ENCODE assay signal across 18 cellular contexts in the genomic region with DNA sequence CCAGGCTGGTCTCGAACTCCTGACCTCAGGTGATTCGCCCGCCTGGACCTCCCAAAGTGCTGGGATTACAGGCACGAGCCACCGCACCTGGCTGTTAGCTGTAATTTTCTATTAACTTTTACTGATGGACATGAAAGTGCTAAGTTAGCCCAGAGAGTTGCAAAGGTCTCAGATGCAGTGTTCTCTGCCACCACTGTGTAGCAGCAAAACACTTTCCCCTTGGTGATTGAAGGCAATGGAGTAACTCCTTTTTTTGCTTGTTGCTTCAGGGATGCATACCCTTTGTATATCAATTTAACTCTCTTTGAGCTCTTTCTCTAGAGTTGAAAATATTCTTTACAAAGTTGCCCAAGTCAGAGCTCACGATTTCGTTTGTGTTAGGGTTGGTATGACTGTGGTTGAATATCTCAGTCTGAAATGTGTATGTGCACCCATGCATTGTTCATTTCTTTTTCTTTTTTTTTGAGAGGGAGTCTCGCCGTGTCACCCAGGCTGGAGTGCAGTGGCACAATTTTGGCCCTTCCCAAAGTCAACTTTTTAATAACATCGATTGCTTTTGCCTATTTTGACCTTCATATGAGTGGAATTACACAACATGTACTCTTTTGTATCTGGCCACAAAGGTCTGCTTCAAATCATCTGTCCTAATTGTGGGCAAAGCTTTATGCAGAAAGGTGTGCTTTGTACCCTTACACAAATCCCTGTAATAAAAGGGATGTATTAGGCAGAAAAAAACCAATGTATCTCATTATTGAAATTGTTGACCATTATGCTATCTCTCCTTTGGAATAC. TPM values are rescaled to one million over a fixed set of nuclear protein-coding genes. Genes with fewer than 3 reads are reported as not detected.
A peak's percentile ranks its signal among the peaks of the same experiment; 100 is the strongest.
DNase-seq lines count a peak whose midpoint lies in the region; ATAC-seq and TF ChIP-seq lines count a peak whose summit lies in the region.
"Had no signal": no experiment of that assay in that cellular context is flagged by ENCODE, and none has a peak within 500 bp of the region (broad histone marks: within the 10 kb centered on the region; RNA-seq: fewer than 3 reads in every experiment).

No MANE protein-coding gene starts in this region.

- peaks cover 16% of the 10 kb centered on the region for H3K9me3 Mint-ChIP-seq in chondrocyte (ENCODE audit: low read depth)
- H3K9me3 Mint-ChIP-seq: activated B cell treated with CpG ODN at 0.5 μM for 24 hours had no signal

- no peak overlapping the region for H2BK15ac ChIP-seq in mesendoderm (replicated peaks; ENCODE audit: low read depth)

- H3K9ac ChIP-seq in mesendoderm (ENCODE audit: low read length) = no peak overlapping the region

- no peaks in the 10 kb centered on the region for H3K79me2 ChIP-seq in mesendoderm (ENCODE audit: control insufficient read depth, insufficient read depth, low read length)

- TF ChIP-seq POLR2A in NB4 (IDR thresholded peaks at IDR 0.05; ENCODE audit: extremely low read depth, insufficient read length) = no peak

- peaks cover 1% of the 10 kb centered on the region for H3K79me1 ChIP-seq in mesendoderm (ENCODE audit: low read length)

- H3K23ac ChIP-seq in mesendoderm (ENCODE audit: low read length) = no peak overlapping the region

- no peak overlapping the region for H4K5ac ChIP-seq in mesendoderm (ENCODE audit: low read length)

- peaks cover 10% of the 10 kb centered on the region for H3K36me3 ChIP-seq in mesendoderm (ENCODE audit: control insufficient read depth, insufficient read depth, low read length)
- H3K36me3 ChIP-seq in lower lobe of right lung = peaks cover 93% of the 10 kb centered on the region

- H3K36me3 Mint-ChIP-seq in chondrocyte (ENCODE audit: low read depth) = peaks cover 48% of the 10 kb centered on the region

- peak; percentile 32 for TF ChIP-seq CTCF in GM12864 (IDR thresholded peaks at IDR 0.05; ENCODE audit: low read depth, low read length, missing control alignments)
- peak; percentile 16 for TF ChIP-seq CTCF in NB4 (IDR thresholded peaks at IDR 0.05; ENCODE audit: low read depth, low read length)
- peak; percentile 47 for TF ChIP-seq CTCF in chondrocyte (IDR thresholded peaks at IDR 0.05)
- no peak for TF ChIP-seq CTCF in lower lobe of right lung (IDR thresholded peaks at IDR 0.05)

- no peak overlapping the region for H3K4me3 Mint-ChIP-seq in chondrocyte (ENCODE audit: unreplicated experiment)
- H3K4me3 Mint-ChIP-seq: activated B cell treated with CpG ODN at 0.5 μM for 24 hours; activated naive CD8-positive, alpha-beta T cell treated with anti-CD3 and anti-CD28 coated beads, Interleukin-2, amount 50 U/mL, for 24 hours had no signal

- no peak overlapping the region for H3K4me2 ChIP-seq in mesendoderm (ENCODE audit: low read length)

- no peak overlapping the region for H4K8ac ChIP-seq in mesendoderm (ENCODE audit: low read depth, low read length)

- no CpG with 5 or more reads among the region's 10 CpGs for WGBS in mesendoderm (ENCODE audit: extremely low coverage, insufficient coverage, low lambda C conversion rate)

- H3K4me1 ChIP-seq in mesendoderm (ENCODE audit: control insufficient read depth, low read depth, low read length) (no peaks in the 10 kb centered on the region), lower lobe of right lung (no peaks in the 10 kb centered on the region)
- H3K4me1 ChIP-seq: upper lobe of left lung had no signal

- H3K27me3 Mint-ChIP-seq in chondrocyte (ENCODE audit: low read depth) = no peaks in the 10 kb centered on the region
- H3K27me3 Mint-ChIP-seq: activated B cell treated with CpG ODN at 0.5 μM for 24 hours; activated naive CD8-positive, alpha-beta T cell treated with anti-CD3 and anti-CD28 coated beads, Interleukin-2, amount 50 U/mL, for 24 hours had no signal

- H3K27ac ChIP-seq in mesendoderm (ENCODE audit: low read depth, low read length) (no peak overlapping the region), lower lobe of right lung (no peak overlapping the region)
- H3K27ac ChIP-seq: SK-N-MC, upper lobe of left lung had no signal

- H3K4ac ChIP-seq in mesendoderm (ENCODE audit: low read depth, low read length) = no peak overlapping the region

- no peak overlapping the region for H2BK5ac ChIP-seq in mesendoderm (ENCODE audit: low read length)

- H3K27ac Mint-ChIP-seq in chondrocyte (ENCODE audit: unreplicated experiment) = no peak overlapping the region
- H3K27ac Mint-ChIP-seq: activated B cell treated with CpG ODN at 0.5 μM for 24 hours; activated naive CD8-positive, alpha-beta T cell treated with anti-CD3 and anti-CD28 coated beads, Interleukin-2, amount 50 U/mL, for 24 hours had no signal

- no peak overlapping the region for H3K18ac ChIP-seq in mesendoderm (ENCODE audit: low read length)

- no peak for DNase-seq in GM12864 (ENCODE audit: low read depth)
- DNase-seq in NB4 (ENCODE audit: low read depth) = peak; percentile 48
- DNase-seq in chondrocyte (ENCODE audit: low spot score) = no peak
- DNase-seq in mesendoderm = peak; percentile 22
- no peak for DNase-seq in lower lobe of right lung
- DNase-seq in LoVo (ENCODE audit: low spot score) = no peak
- DNase-seq: activated B cell treated with CpG ODN at 0.5 μM for 24 hours; activated naive CD8-positive, alpha-beta T cell treated with anti-CD3 and anti-CD28 coated beads, Interleukin-2, amount 50 U/mL, for 24 hours; activated T-cell treated with anti-CD3 and anti-CD28 coated beads for 4 hours; Calu3; GOT3; left cardiac atrium; NCI-H1105; NCI-H526 treated with DMSO at 0.1 percent for 48 hours; upper lobe of left lung had no signal

- no peak overlapping the region for H2AK5ac ChIP-seq in mesendoderm (ENCODE audit: low read length)

- no peak overlapping the region for H3K56ac ChIP-seq in mesendoderm (ENCODE audit: low read length)

- H3K4me1 Mint-ChIP-seq in chondrocyte (ENCODE audit: low read depth) = no peaks in the 10 kb centered on the region
- H3K4me1 Mint-ChIP-seq: activated B cell treated with CpG ODN at 0.5 μM for 24 hours; activated naive CD8-positive, alpha-beta T cell treated with anti-CD3 and anti-CD28 coated beads, Interleukin-2, amount 50 U/mL, for 24 hours had no signal

- no peak overlapping the region for H2BK120ac ChIP-seq in mesendoderm (ENCODE audit: low read depth, low read length)

- intact Hi-C loops in lower lobe of right lung (cut with DNase I) = no loop called here

- ATAC-seq in lower lobe of right lung (no peak), HG03342 (IDR thresholded peaks at IDR 0.05; ENCODE audit: unreplicated experiment) (no peak), GM21423 (IDR thresholded peaks at IDR 0.05; ENCODE audit: unreplicated experiment) (no peak)
- ATAC-seq: activated naive CD8-positive, alpha-beta T cell treated with anti-CD3 and anti-CD28 coated beads, Interleukin-2, amount 50 U/mL, for 24 hours; left cardiac atrium had no signal

- H3K4me3 ChIP-seq in GM12864 (ENCODE audit: low read depth, low read length) = no peak overlapping the region
- no peak overlapping the region for H3K4me3 ChIP-seq in NB4 (ENCODE audit: low read depth, low read length)
- H3K4me3 ChIP-seq in mesendoderm (ENCODE audit: low read length) = no peak overlapping the region
- no peak overlapping the region for H3K4me3 ChIP-seq in lower lobe of right lung
- H3K4me3 ChIP-seq: SK-N-MC, upper lobe of left lung had no signal

- H3K27me3 ChIP-seq in mesendoderm (ENCODE audit: insufficient read depth, low read length, poor library complexity) = no peaks in the 10 kb centered on the region
- H3K27me3 ChIP-seq in lower lobe of right lung (ENCODE audit: low read depth) = no peaks in the 10 kb centered on the region
- H3K27me3 ChIP-seq: upper lobe of left lung had no signal

- H3K9me3 ChIP-seq in lower lobe of right lung = peaks cover 7% of the 10 kb centered on the region

RNA-seq across cellular contexts. Expression of a gene that starts 52.6 kb away (rescaled TPM):
- total RNA-seq in chondrocyte = 157 to 234 TPM (median 160 TPM) in 3 replicates
- polyA plus RNA-seq in mesendoderm (2013, experiment 1 of 2) = 245 TPM
- 257 TPM for polyA plus RNA-seq in mesendoderm (2013, experiment 2 of 2)
- total RNA-seq in lower lobe of right lung = 214 TPM

Comparison
In these comparisons a context has a peak if more than half of its experiments do, and no peak if none do; other contexts are left out.
1. DNase-seq: peak in NB4 (single experiment) and mesendoderm (single experiment); none in GM12864 (single experiment), chondrocyte (single experiment), lower lobe of right lung (single experiment) and LoVo (single experiment).